14 cellular contexts compared by ENCODE assay signal in genomic region chr2:234911271-234911670, GRCh38. TPM values are rescaled to one million over a fixed set of nuclear protein-coding genes. Genes with fewer than 3 reads are reported as not detected.
DNase-seq lines count a peak whose midpoint lies in the region; ATAC-seq, FAIRE-seq and TF ChIP-seq lines count a peak whose summit lies in the region.
"Had no signal": no experiment of that assay in that cellular context is flagged by ENCODE, and none has a peak within 500 bp of the region (broad histone marks: within the 10 kb centered on the region; RNA-seq: fewer than 3 reads in every experiment).

No MANE protein-coding gene starts in this region.

- H3K4me1 Mint-ChIP-seq in Calu3 (ENCODE audit: low read depth, unreplicated experiment), result peaks cover 6% of the 10 kb centered on the region
- H3K4me1 Mint-ChIP-seq: CD14-positive monocyte had no signal

- no peaks in the 10 kb centered on the region for H3F3A ChIP-seq in MM.1S (ENCODE audit: insufficient read depth, low read length)

- ATAC-seq in left lung, result peak; percentile 51
- no peak for ATAC-seq in lower lobe of right lung
- no peak for ATAC-seq in GM19452 (IDR thresholded peaks at IDR 0.05; ENCODE audit: unreplicated experiment)

- no peak overlapping the region for H2AFZ ChIP-seq in MM.1S (ENCODE audit: low read length)

- no peak overlapping the region for H3K9ac ChIP-seq in MM.1S (ENCODE audit: low read length)

- BruUV-seq in Calu3 (replicated peaks; lab: Mats Ljungman, UMichigan), result no TSS peak

- intact Hi-C loops in Calu3 (cut with micrococcal nuclease; ENCODE audit: unreplicated experiment), result no loop called here
- intact Hi-C loops in left lung (cut with DNase I), result no loop called here
- intact Hi-C loops in lower lobe of right lung (cut with DNase I), result no loop called here

- no peak overlapping the region for H3K4me3 Mint-ChIP-seq in Calu3 (ENCODE audit: low read depth, unreplicated experiment)
- H3K4me3 Mint-ChIP-seq: activated CD4-positive, alpha-beta T cell treated with anti-CD3 and anti-CD28 coated beads, Interleukin-2, amount 10 ng/mL, durations not matched to agents 24 days and 14 days; CD14-positive monocyte had no signal

- no peaks in the 10 kb centered on the region for H3K36me3 Mint-ChIP-seq in Calu3 (ENCODE audit: insufficient read depth, unreplicated experiment)
- H3K36me3 Mint-ChIP-seq: CD14-positive monocyte had no signal

- no peaks in the 10 kb centered on the region for H3K79me2 ChIP-seq in MM.1S (ENCODE audit: low read length)

- H3K9me3 ChIP-seq in left lung (no peaks in the 10 kb centered on the region), lower lobe of right lung (no peaks in the 10 kb centered on the region), MM.1S (replicated peaks; ENCODE audit: insufficient read depth, low read length) (no peaks in the 10 kb centered on the region)

- H3K27ac ChIP-seq in left lung (no peak overlapping the region), lower lobe of right lung (no peak overlapping the region), MM.1S (ENCODE audit: low read length) (no peak overlapping the region)

- H3K4me3 ChIP-seq in bronchial epithelial cell (ENCODE audit: low read depth, low read length), result no peak overlapping the region
- no peak overlapping the region for H3K4me3 ChIP-seq in left lung
- no peak overlapping the region for H3K4me3 ChIP-seq in lower lobe of right lung
- H3K4me3 ChIP-seq in MM.1S (ENCODE audit: low read length), result no peak overlapping the region

- H3K4me2 ChIP-seq in MM.1S (ENCODE audit: low read depth, low read length), result no peak overlapping the region

- FAIRE-seq in bronchial epithelial cell (lab: Jason Lieb, UNC), result no peak

- CTCF ChIA-PET in Calu3 (lab: Charles Lee), result no interaction called here

- H3K27me3 Mint-ChIP-seq in Calu3 (ENCODE audit: unreplicated experiment), result no peaks in the 10 kb centered on the region

- no peaks in the 10 kb centered on the region for H4K20me1 ChIP-seq in MM.1S (ENCODE audit: insufficient read depth, low read length)

- DNase-seq in Calu3, result peak; percentile 34
- peak; percentile 70 for DNase-seq in NCI-H226
- DNase-seq in bronchial epithelial cell (ENCODE audit: low read depth), result peak; percentile 67
- no peak for DNase-seq in left lung
- no peak for DNase-seq in ureter (ENCODE audit: low spot score)
- no peak for DNase-seq in lower lobe of right lung
- no peak for DNase-seq in MM.1S
- DNase-seq: activated CD4-positive, alpha-beta T cell treated with anti-CD3 and anti-CD28 coated beads, Interleukin-2, amount 10 ng/mL, durations not matched to agents 24 days and 14 days; activated naive CD4-positive, alpha-beta T cell; effector CD8-positive, alpha-beta T cell; H7; NCI-H2171 treated with DMSO at 0.1 percent for 48 hours had no signal

- H3K9me2 ChIP-seq in MM.1S (replicated peaks; ENCODE audit: insufficient read depth, low read length), result no peaks in the 10 kb centered on the region

- no peak overlapping the region for H3K27ac Mint-ChIP-seq in Calu3 (ENCODE audit: unreplicated experiment)
- H3K27ac Mint-ChIP-seq: activated CD4-positive, alpha-beta T cell treated with anti-CD3 and anti-CD28 coated beads, Interleukin-2, amount 10 ng/mL, durations not matched to agents 24 days and 14 days; CD14-positive monocyte had no signal

- H3K9me3 Mint-ChIP-seq in Calu3 (ENCODE audit: low read depth, unreplicated experiment), result no peaks in the 10 kb centered on the region
- H3K9me3 Mint-ChIP-seq: activated CD4-positive, alpha-beta T cell treated with anti-CD3 and anti-CD28 coated beads, Interleukin-2, amount 10 ng/mL, durations not matched to agents 24 days and 14 days had no signal

- TF ChIP-seq CTCF in Calu3 (IDR thresholded peaks at IDR 0.05; ENCODE audit: unreplicated experiment), result no peak
- no peak for TF ChIP-seq CTCF in bronchial epithelial cell (IDR thresholded peaks at IDR 0.05; ENCODE audit: insufficient read depth, low read length, severe bottlenecking)
- no peak for TF ChIP-seq CTCF in left lung (IDR thresholded peaks at IDR 0.05)
- no peak for TF ChIP-seq CTCF in lower lobe of right lung (IDR thresholded peaks at IDR 0.05)
- TF ChIP-seq CTCF in MM.1S (IDR thresholded peaks at IDR 0.05; ENCODE audit: low read length), result no peak

- no peaks in the 10 kb centered on the region for H3K4me1 ChIP-seq in left lung
- no peaks in the 10 kb centered on the region for H3K4me1 ChIP-seq in lower lobe of right lung
- no peaks in the 10 kb centered on the region for H3K4me1 ChIP-seq in MM.1S (ENCODE audit: low read length)

- H3K27me3 ChIP-seq in bronchial epithelial cell (ENCODE audit: control insufficient read depth, insufficient read depth, low read length), result no peaks in the 10 kb centered on the region
- no peaks in the 10 kb centered on the region for H3K27me3 ChIP-seq in left lung
- no peaks in the 10 kb centered on the region for H3K27me3 ChIP-seq in lower lobe of right lung (ENCODE audit: low read depth)
- no peaks in the 10 kb centered on the region for H3K27me3 ChIP-seq in MM.1S (replicated peaks; ENCODE audit: insufficient read depth, low read length)

- H3K36me3 ChIP-seq in bronchial epithelial cell (ENCODE audit: control insufficient read depth, insufficient read depth, low read length) (no peaks in the 10 kb centered on the region), left lung (no peaks in the 10 kb centered on the region), lower lobe of right lung (no peaks in the 10 kb centered on the region), MM.1S (replicated peaks; ENCODE audit: insufficient read depth, low read length) (no peaks in the 10 kb centered on the region)

RNA-seq across cellular contexts. Expression of gene SH3BP4, which starts 40.5 kb away (rescaled TPM):
- total RNA-seq in Calu3 (2022) (35.0 and 36.9 TPM in 2 replicates), bronchial epithelial cell (22.1 and 24.6 TPM in 2 replicates), left lung (10 to 100 TPM; 29.2 to 35.0 TPM), ureter (29.9 TPM), lower lobe of right lung (36.8 TPM)

Comparison
In these comparisons a context has a peak if more than half of its experiments do, and no peak if none do; other contexts are left out.
1. DNase-seq: peak in Calu3 (single experiment), NCI-H226 (single experiment) and bronchial epithelial cell (single experiment); none in left lung (0 of 2), ureter (single experiment), lower lobe of right lung (single experiment) and MM.1S (single experiment).